ENCODE assay signal across 1 cellular context in genomic region chr5:107340631-107341030, GRCh38.
TF ChIP-seq lines count a peak whose summit lies in the region.

No MANE protein-coding gene starts in this region.

TF ChIP-seq in GM23338, 12 proteins besides CTCF, POLR2A, EP300 and RAD21 (continued from another document):
- TF ChIP-seq, protein P1, sequence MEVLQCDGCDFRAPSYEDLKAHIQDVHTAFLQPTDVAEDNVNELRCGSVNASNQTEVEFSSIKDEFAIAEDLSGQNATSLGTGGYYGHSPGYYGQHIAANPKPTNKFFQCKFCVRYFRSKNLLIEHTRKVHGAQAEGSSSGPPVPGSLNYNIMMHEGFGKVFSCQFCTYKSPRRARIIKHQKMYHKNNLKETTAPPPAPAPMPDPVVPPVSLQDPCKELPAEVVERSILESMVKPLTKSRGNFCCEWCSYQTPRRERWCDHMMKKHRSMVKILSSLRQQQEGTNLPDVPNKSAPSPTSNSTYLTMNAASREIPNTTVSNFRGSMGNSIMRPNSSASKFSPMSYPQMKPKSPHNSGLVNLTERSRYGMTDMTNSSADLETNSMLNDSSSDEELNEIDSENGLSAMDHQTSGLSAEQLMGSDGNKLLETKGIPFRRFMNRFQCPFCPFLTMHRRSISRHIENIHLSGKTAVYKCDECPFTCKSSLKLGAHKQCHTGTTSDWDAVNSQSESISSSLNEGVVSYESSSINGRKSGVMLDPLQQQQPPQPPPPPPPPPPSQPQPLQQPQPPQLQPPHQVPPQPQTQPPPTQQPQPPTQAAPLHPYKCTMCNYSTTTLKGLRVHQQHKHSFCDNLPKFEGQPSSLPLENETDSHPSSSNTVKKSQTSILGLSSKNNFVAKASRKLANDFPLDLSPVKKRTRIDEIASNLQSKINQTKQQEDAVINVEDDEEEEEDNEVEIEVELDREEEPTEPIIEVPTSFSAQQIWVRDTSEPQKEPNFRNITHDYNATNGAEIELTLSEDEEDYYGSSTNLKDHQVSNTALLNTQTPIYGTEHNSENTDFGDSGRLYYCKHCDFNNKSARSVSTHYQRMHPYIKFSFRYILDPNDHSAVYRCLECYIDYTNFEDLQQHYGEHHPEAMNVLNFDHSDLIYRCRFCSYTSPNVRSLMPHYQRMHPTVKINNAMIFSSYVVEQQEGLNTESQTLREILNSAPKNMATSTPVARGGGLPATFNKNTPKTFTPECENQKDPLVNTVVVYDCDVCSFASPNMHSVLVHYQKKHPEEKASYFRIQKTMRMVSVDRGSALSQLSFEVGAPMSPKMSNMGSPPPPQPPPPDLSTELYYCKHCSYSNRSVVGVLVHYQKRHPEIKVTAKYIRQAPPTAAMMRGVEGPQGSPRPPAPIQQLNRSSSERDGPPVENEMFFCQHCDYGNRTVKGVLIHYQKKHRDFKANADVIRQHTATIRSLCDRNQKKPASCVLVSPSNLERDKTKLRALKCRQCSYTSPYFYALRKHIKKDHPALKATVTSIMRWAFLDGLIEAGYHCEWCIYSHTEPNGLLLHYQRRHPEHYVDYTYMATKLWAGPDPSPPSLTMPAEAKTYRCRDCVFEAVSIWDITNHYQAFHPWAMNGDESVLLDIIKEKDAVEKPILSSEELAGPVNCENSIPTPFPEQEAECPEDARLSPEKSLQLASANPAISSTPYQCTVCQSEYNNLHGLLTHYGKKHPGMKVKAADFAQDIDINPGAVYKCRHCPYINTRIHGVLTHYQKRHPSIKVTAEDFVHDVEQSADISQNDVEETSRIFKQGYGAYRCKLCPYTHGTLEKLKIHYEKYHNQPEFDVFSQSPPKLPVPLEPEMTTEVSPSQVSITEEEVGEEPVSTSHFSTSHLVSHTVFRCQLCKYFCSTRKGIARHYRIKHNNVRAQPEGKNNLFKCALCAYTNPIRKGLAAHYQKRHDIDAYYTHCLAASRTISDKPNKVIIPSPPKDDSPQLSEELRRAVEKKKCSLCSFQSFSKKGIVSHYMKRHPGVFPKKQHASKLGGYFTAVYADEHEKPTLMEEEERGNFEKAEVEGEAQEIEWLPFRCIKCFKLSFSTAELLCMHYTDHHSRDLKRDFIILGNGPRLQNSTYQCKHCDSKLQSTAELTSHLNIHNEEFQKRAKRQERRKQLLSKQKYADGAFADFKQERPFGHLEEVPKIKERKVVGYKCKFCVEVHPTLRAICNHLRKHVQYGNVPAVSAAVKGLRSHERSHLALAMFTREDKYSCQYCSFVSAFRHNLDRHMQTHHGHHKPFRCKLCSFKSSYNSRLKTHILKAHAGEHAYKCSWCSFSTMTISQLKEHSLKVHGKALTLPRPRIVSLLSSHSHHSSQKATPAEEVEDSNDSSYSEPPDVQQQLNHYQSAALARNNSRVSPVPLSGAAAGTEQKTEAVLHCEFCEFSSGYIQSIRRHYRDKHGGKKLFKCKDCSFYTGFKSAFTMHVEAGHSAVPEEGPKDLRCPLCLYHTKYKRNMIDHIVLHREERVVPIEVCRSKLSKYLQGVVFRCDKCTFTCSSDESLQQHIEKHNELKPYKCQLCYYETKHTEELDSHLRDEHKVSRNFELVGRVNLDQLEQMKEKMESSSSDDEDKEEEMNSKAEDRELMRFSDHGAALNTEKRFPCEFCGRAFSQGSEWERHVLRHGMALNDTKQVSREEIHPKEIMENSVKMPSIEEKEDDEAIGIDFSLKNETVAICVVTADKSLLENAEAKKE (CRISPR knock-in tag; IDR thresholded peaks at IDR 0.05) = no peak
